19 cellular contexts compared by ENCODE assay signal in genomic region chr11:86508604-86509471, GRCh38.
DNase-seq lines count a peak whose midpoint lies in the region; FAIRE-seq and TF ChIP-seq lines count a peak whose summit lies in the region.
"Had no signal": no experiment of that assay in that cellular context is flagged by ENCODE, and none has a peak within 500 bp of the region (broad histone marks: within the 10 kb centered on the region; RNA-seq: fewer than 3 reads in every experiment).

No MANE protein-coding gene starts in this region.

- TF ChIP-seq POLR2A in transverse colon (IDR thresholded peaks at IDR 0.05): no peak

- H3K36me3 Mint-ChIP-seq in astrocyte (ENCODE audit: low read depth, unreplicated experiment): peaks cover 11% of the 10 kb centered on the region
- H3K36me3 Mint-ChIP-seq: CD8-positive, alpha-beta memory T cell had no signal

- no peaks in the 10 kb centered on the region for H4K20me1 ChIP-seq in astrocyte (ENCODE audit: insufficient read depth, low read length)

- 18 to 67% methylated on average over 2 to 6 of the region's 6 CpGs for WGBS in transverse colon (ENCODE audit: low coverage in 1 of 2), 2 donors

- H3K4me1 ChIP-seq in astrocyte (ENCODE audit: insufficient read depth, low read length) (peaks cover 16% of the 10 kb centered on the region), transverse colon (peaks cover 0 to 56% (median 34%) of the 10 kb centered on the region in 4 donors)

- no peaks in the 10 kb centered on the region for H3K79me2 ChIP-seq in astrocyte (ENCODE audit: insufficient read depth, low read length)
- H3K79me2 ChIP-seq: parathyroid adenoma had no signal

- H3K36me3 ChIP-seq in astrocyte (ENCODE audit: insufficient read depth, low read length) (no peaks in the 10 kb centered on the region), transverse colon (no peaks in the 10 kb centered on the region)
- H3K36me3 ChIP-seq: cardiac muscle cell had no signal

- H3K4me3 ChIP-seq in astrocyte (ENCODE audit: insufficient read depth, low read depth, low read length) (no peak overlapping the region), transverse colon (no peak overlapping the region)
- H3K4me3 ChIP-seq: cardiac muscle cell had no signal

- DNase-seq in HT1080 (ENCODE audit: low read depth) (peak; percentile 70), astrocyte (ENCODE audit: low read depth) (peak; percentile 39), kidney glomerular epithelial cell (lab: John Stamatoyannopoulos, UW) (peak; percentile 29), transverse colon (no peak), OCI-M2 (lab: John Stamatoyannopoulos, UW; ENCODE audit: unreplicated experiment) (no peak), cerebellar nuclear complex (lab: John Stamatoyannopoulos, UW) (no peak), AG08396 (ENCODE audit: low spot score) (no peak)
- DNase-seq: activated CD4-positive, CD25-positive, alpha-beta regulatory T cell treated with anti-CD3 and anti-CD28 coated beads, Interleukin-2, amount 50 U/mL, for 72 hours; activated CD8-positive, alpha-beta memory T cell treated with anti-CD3 and anti-CD28 coated beads, Interleukin-2, amount 50 U/mL, for 4 hours; activated naive CD4-positive, alpha-beta T cell treated with anti-CD3 and anti-CD28 coated beads, Interleukin-2, amount 50 U/mL, for 16 hours; CD8-positive, alpha-beta memory T cell; Karpas-422; NCI-H1694 treated with DMSO at 0.1 percent for 48 hours; NCI-H524 treated with DMSO at 0.1 percent for 48 hours; stimulated activated CD4-positive, alpha-beta T cell treated with anti-CD3 and anti-CD28 coated beads, Interleukin-12 subunit alpha, Interleukin-12 subunit beta, amount 100 ng/mL, for 4 hours; stimulated activated naive CD8-positive, alpha-beta T cell treated with anti-CD3 and anti-CD28 coated beads, Interleukin-15, amount 100 ng/mL, for 72 hours had no signal

- H3K9ac ChIP-seq in astrocyte (ENCODE audit: low read length): no peak overlapping the region
- H3K9ac ChIP-seq: parathyroid adenoma had no signal

- H3K27me3 ChIP-seq in astrocyte (ENCODE audit: insufficient read depth, low read length) (no peaks in the 10 kb centered on the region), transverse colon (no peaks in the 10 kb centered on the region)
- H3K27me3 ChIP-seq: cardiac muscle cell had no signal

- H3K27ac ChIP-seq in astrocyte (ENCODE audit: low read depth, low read length) (no peak overlapping the region), transverse colon (peak overlapping the region; percentile 75 to 81 (median 78))
- H3K27ac ChIP-seq: cardiac muscle cell, parathyroid adenoma had no signal

- H3K27ac Mint-ChIP-seq in astrocyte (ENCODE audit: unreplicated experiment): no peak overlapping the region
- H3K27ac Mint-ChIP-seq: CD8-positive, alpha-beta memory T cell; stimulated activated naive CD8-positive, alpha-beta T cell treated with anti-CD3 and anti-CD28 coated beads, Interleukin-15, amount 100 ng/mL, for 72 hours; T-helper 1 cell treated with Interleukin-12 subunit alpha and Interleukin-12 subunit beta and Interleukin-4 antibody, amounts not matched to agents 30 μg/mL and 1 μg/mL, for 36 hours had no signal

- in situ Hi-C loops in transverse colon (cut with MboI; ENCODE audit: low pct_ligation_motif_present in 1 of 4, low pct_unique_long_range_greater_than_20kb in 1 of 4, low sequenced_read_pairs in 3 of 4): no loop called here

- no peak overlapping the region for H3K4me3 Mint-ChIP-seq in astrocyte (ENCODE audit: unreplicated experiment)
- H3K4me3 Mint-ChIP-seq: CD8-positive, alpha-beta memory T cell; stimulated activated naive CD8-positive, alpha-beta T cell treated with anti-CD3 and anti-CD28 coated beads, Interleukin-15, amount 100 ng/mL, for 72 hours; T-helper 1 cell treated with Interleukin-12 subunit alpha and Interleukin-12 subunit beta and Interleukin-4 antibody, amounts not matched to agents 30 μg/mL and 1 μg/mL, for 36 hours had no signal

- intact Hi-C loops in transverse colon (cut with DNase I; ENCODE audit: low total_unique reads): no loop called here

- FAIRE-seq in astrocyte (lab: Jason Lieb, UNC): no peak

- no peak overlapping the region for H2AFZ ChIP-seq in astrocyte (ENCODE audit: low read depth, low read length)
- H2AFZ ChIP-seq: parathyroid adenoma had no signal

- no peak for TF ChIP-seq CTCF in astrocyte (IDR thresholded peaks at IDR 0.05; ENCODE audit: insufficient read depth, low read depth, low read length)
- no peak for TF ChIP-seq CTCF in transverse colon (IDR thresholded peaks at IDR 0.05)

- H3K9me3 ChIP-seq in astrocyte (ENCODE audit: insufficient read depth, low read depth, low read length) (no peaks in the 10 kb centered on the region), transverse colon (no peaks in the 10 kb centered on the region)

- no peaks in the 10 kb centered on the region for H3K9me3 Mint-ChIP-seq in astrocyte (ENCODE audit: unreplicated experiment)
- H3K9me3 Mint-ChIP-seq: CD8-positive, alpha-beta memory T cell; stimulated activated naive CD8-positive, alpha-beta T cell treated with anti-CD3 and anti-CD28 coated beads, Interleukin-15, amount 100 ng/mL, for 72 hours; T-helper 1 cell treated with Interleukin-12 subunit alpha and Interleukin-12 subunit beta and Interleukin-4 antibody, amounts not matched to agents 30 μg/mL and 1 μg/mL, for 36 hours had no signal

- H3K4me2 ChIP-seq in astrocyte (ENCODE audit: low read length): no peak overlapping the region

- TF ChIP-seq EP300 in transverse colon (IDR thresholded peaks at IDR 0.05; ENCODE audit: low read depth): peak; percentile 24

- no peaks in the 10 kb centered on the region for H3K27me3 Mint-ChIP-seq in astrocyte (ENCODE audit: low read depth, unreplicated experiment)
- H3K27me3 Mint-ChIP-seq: stimulated activated naive CD8-positive, alpha-beta T cell treated with anti-CD3 and anti-CD28 coated beads, Interleukin-15, amount 100 ng/mL, for 72 hours had no signal

- peaks cover 1% of the 10 kb centered on the region for H3K4me1 Mint-ChIP-seq in astrocyte (ENCODE audit: low read depth, unreplicated experiment)

Comparison
In these comparisons a context has a peak if more than half of its experiments do, and no peak if none do; other contexts are left out.
1. DNase-seq: peak in HT1080 (single experiment), astrocyte (single experiment) and kidney glomerular epithelial cell (single experiment); none in transverse colon (single experiment), OCI-M2 (single experiment), cerebellar nuclear complex (0 of 2) and AG08396 (single experiment).